In the genomic region with DNA sequence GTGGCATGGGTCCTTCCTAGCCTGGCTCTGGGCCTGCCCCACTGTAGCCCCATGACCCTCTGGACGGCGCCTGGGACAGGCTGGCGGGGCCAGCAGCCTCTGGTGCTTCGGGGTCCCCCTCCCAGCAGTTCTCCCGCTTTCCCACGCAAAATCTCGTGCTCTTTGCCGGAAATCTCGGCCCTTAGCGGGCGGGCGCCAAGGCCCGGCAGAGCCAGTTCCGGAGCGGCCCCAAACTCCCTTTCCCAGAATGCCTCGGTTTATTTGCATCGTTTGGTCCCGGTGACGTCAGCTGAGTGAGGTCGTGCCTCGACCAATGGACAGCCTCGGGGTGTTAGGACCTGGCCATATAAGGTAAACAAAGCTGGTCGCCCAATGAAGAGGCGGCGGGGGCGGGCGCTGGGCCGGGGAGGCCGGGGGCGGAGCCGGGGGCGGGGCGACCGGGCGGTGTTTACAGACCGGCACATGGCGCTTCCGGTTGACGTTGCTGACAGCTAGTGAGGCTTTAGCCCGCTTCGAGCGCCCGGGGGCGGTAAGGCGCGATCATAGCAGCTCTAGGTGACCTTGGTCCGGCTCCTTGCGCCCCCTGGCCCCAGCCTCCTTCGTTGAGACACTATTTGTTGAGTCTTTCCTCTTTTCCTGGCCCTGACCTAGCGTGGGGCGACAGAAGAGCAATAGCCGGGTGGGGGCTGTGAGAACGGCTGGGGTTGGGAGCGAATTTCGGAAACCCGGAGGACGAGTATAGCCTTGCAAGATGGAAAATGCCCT, we compare ENCODE assay signal across 8 cellular contexts. TPM values are rescaled to one million over a fixed set of nuclear protein-coding genes. Genes with fewer than 3 reads are reported as not detected.
DNase-seq lines count a peak whose midpoint lies in the region; ATAC-seq and TF ChIP-seq lines count a peak whose summit lies in the region.

No MANE protein-coding gene starts in this region.

- no peaks in the 10 kb centered on the region for H3K9me3 Mint-ChIP-seq in neural progenitor cell

- H4K20me1 ChIP-seq in neural progenitor cell (ENCODE audit: low read depth): peaks cover 27% of the 10 kb centered on the region

- H3K9ac ChIP-seq in neural progenitor cell: peak overlapping the region; percentile 7

- peaks cover 15% of the 10 kb centered on the region for H3K4me1 Mint-ChIP-seq in neural progenitor cell

- H3K36me3 ChIP-seq in HAP-1 (replicated peaks) (no peaks in the 10 kb centered on the region; the same call in 1 of the 2 replicates), MG63 (peaks cover 16% of the 10 kb centered on the region), neural progenitor cell (no peaks in the 10 kb centered on the region)

- H3K4me3 Mint-ChIP-seq in neural progenitor cell: peak overlapping the region; percentile 92

- H3K27me3 ChIP-seq in HAP-1 (ENCODE audit: low read depth) (no peaks in the 10 kb centered on the region), MG63 (no peaks in the 10 kb centered on the region), foreskin keratinocyte (no peaks in the 10 kb centered on the region), neural progenitor cell (no peaks in the 10 kb centered on the region)

- H3F3A ChIP-seq in neural progenitor cell (ENCODE audit: low read depth): peaks cover 33% of the 10 kb centered on the region

- peak overlapping the region; percentile 78 for H3K27ac ChIP-seq in foreskin keratinocyte
- peak overlapping the region; percentile 79 for H3K27ac ChIP-seq in neural progenitor cell

- in situ Hi-C loops in HAP-1 (cut with MboI; ENCODE audit: low sequenced_read_pairs): no loop called here

- H3K27ac Mint-ChIP-seq in neural progenitor cell: peak overlapping the region; percentile 100

- H3K9me3 ChIP-seq in HAP-1 (no peaks in the 10 kb centered on the region), MG63 (no peaks in the 10 kb centered on the region), neural progenitor cell (ENCODE audit: low read depth) (no peaks in the 10 kb centered on the region)

- TF ChIP-seq CTCF in foreskin keratinocyte (conservative IDR thresholded peaks at IDR 0.05): peak; percentile 50
- peak; percentile 59 for TF ChIP-seq CTCF in neural progenitor cell (IDR thresholded peaks at IDR 0.05)

- no peaks in the 10 kb centered on the region for H3K36me3 Mint-ChIP-seq in neural progenitor cell

- DNase-seq in GDM1 (lab: John Stamatoyannopoulos, UW): peak; percentile 99
- peak; percentile 99 for DNase-seq in HAP-1 (ENCODE audit: low spot score in 2 of 2)
- peak; percentile 100 for DNase-seq in MG63
- DNase-seq in SHP77 treated with DMSO at 0.1 percent for 48 hours (lab: John Stamatoyannopoulos, UW): peak; percentile 99
- peak; percentile 98 for DNase-seq in activated gamma-delta T cell treated with anti-CD3 and anti-CD28 coated beads, Interleukin-2, amount 50 U/mL, for 16 hours (ENCODE audit: low read depth)
- peak; percentile 98 to 99 for DNase-seq in foreskin keratinocyte
- DNase-seq in neural progenitor cell (ENCODE audit: low spot score): peak; percentile 100
- DNase-seq in stromal cell of bone marrow (ENCODE audit: low read depth): peak; percentile 100

- H3K27me3 Mint-ChIP-seq in neural progenitor cell (ENCODE audit: insufficient read depth, low read depth): peaks cover 4% of the 10 kb centered on the region

- ATAC-seq in foreskin keratinocyte: peak; percentile 83

- peaks cover 30% of the 10 kb centered on the region for H3K79me2 ChIP-seq in neural progenitor cell (ENCODE audit: low read depth)

- H3K4me3 ChIP-seq in HAP-1: peak overlapping the region; percentile 41
- H3K4me3 ChIP-seq in MG63: peak overlapping the region; percentile 69
- peak overlapping the region; percentile 50 for H3K4me3 ChIP-seq in neural progenitor cell

- H2AFZ ChIP-seq in neural progenitor cell (replicated peaks): peak overlapping the region; percentile 29

- H3K4me1 ChIP-seq in HAP-1 (peaks cover 17% of the 10 kb centered on the region), foreskin keratinocyte (peaks cover 13% of the 10 kb centered on the region), neural progenitor cell (peaks cover 13% of the 10 kb centered on the region)

- H3K4me2 ChIP-seq in neural progenitor cell: peak overlapping the region; percentile 75

RNA-seq across cellular contexts. Expression of gene UBALD1, which starts 1.5 kb away (rescaled TPM):
- total RNA-seq in MG63 (2014; rRNA removed; shearing (Covaris generic); ENCODE audit: low replicate concordance): 18.7 and 29.4 TPM in 2 replicates
- 11.5 and 11.9 TPM in 2 replicates for total RNA-seq in foreskin keratinocyte
- 22.4 and 23.5 TPM in 2 replicates for polyA plus RNA-seq in foreskin keratinocyte
- total RNA-seq in neural progenitor cell (ENCODE audit: low replicate concordance): 0.97 and 11.9 TPM in 2 replicates

RNA-seq across cellular contexts. Expression of gene MGRN1, which starts 8.4 kb away (rescaled TPM):
- total RNA-seq in MG63 (2014; rRNA removed; shearing (Covaris generic); ENCODE audit: low replicate concordance): 8.3 and 13.8 TPM in 2 replicates
- total RNA-seq in foreskin keratinocyte (20.2 and 21.8 TPM in 2 replicates), neural progenitor cell (ENCODE audit: low replicate concordance) (17.5 and 22.4 TPM in 2 replicates)
- polyA plus RNA-seq in foreskin keratinocyte: 10.0 and 12.0 TPM in 2 replicates

Comparison
In these comparisons a context has a peak if more than half of its experiments do, and no peak if none do; other contexts are left out.
1. Peak in every context shown above with its lines: DNase-seq, ATAC-seq, H3K4me3 ChIP-seq and H3K27ac ChIP-seq.